In genomic region chr9:123537809-123538208, GRCh38 we compare ENCODE assay signal across 26 cellular contexts.
"Had no signal": no experiment of that assay in that cellular context is flagged by ENCODE, and none has a peak within 500 bp of the region (broad histone marks: within the 10 kb centered on the region; RNA-seq: fewer than 3 reads in every experiment).

No MANE protein-coding gene starts in this region.

- H3K27me3 ChIP-seq: foreskin keratinocyte, vagina had no signal

- H3K27ac Mint-ChIP-seq: activated CD4-positive, alpha-beta memory T cell treated with anti-CD3 and anti-CD28 coated beads for 36 hours; activated naive CD4-positive, alpha-beta T cell treated with anti-CD3 and anti-CD28 coated beads, Interleukin-2, amount 50 U/mL, for 24 hours; activated naive CD8-positive, alpha-beta T cell treated with anti-CD3 and anti-CD28 coated beads, Interleukin-2, amount 50 U/mL, for 24 hours; activated T-cell treated with anti-CD3 and anti-CD28 coated beads, Interleukin-2, amount 50 U/mL, for 24 hours; activated T-helper 17 cell treated with anti-CD3 and anti-CD28 coated beads, Interleukin-2, amount 50 U/mL, for 72 hours; nephron; progenitor cell of endocrine pancreas; stimulated activated naive CD8-positive, alpha-beta T cell treated with anti-CD3 and anti-CD28 coated beads, Interleukin-15, Interleukin-2, amounts not matched to agents 100 ng/mL and 50 ng/mL, for 24 hours; type B pancreatic cell had no signal

- H3K4me1 ChIP-seq: foreskin keratinocyte, vagina had no signal

- H3K27ac ChIP-seq: foreskin keratinocyte, left ventricle myocardium inferior, skin epidermis, vagina, WERI-Rb-1 had no signal

- H3K36me3 Mint-ChIP-seq: type B pancreatic cell had no signal

- H3K4me3 Mint-ChIP-seq: activated CD4-positive, alpha-beta memory T cell treated with anti-CD3 and anti-CD28 coated beads for 36 hours; activated naive CD4-positive, alpha-beta T cell treated with anti-CD3 and anti-CD28 coated beads, Interleukin-2, amount 50 U/mL, for 24 hours; activated naive CD8-positive, alpha-beta T cell treated with anti-CD3 and anti-CD28 coated beads, Interleukin-2, amount 50 U/mL, for 24 hours; activated T-cell treated with anti-CD3 and anti-CD28 coated beads, Interleukin-2, amount 50 U/mL, for 24 hours; activated T-helper 17 cell treated with anti-CD3 and anti-CD28 coated beads, Interleukin-2, amount 50 U/mL, for 72 hours; nephron; stimulated activated naive CD8-positive, alpha-beta T cell treated with anti-CD3 and anti-CD28 coated beads, Interleukin-15, Interleukin-2, amounts not matched to agents 100 ng/mL and 50 ng/mL, for 24 hours; type B pancreatic cell had no signal

- ATAC-seq: activated CD4-positive, CD25-positive, alpha-beta regulatory T cell treated with anti-CD3 and anti-CD28 coated beads, Interleukin-2, amount 50 U/mL, for 24 hours; activated naive CD8-positive, alpha-beta T cell treated with anti-CD3 and anti-CD28 coated beads, Interleukin-2, amount 50 U/mL, for 24 hours; activated T-helper 17 cell treated with anti-CD3 and anti-CD28 coated beads, Interleukin-2, amount 50 U/mL, for 72 hours; esophagus mucosa; foreskin keratinocyte; sciatic nerve had no signal

- H3K4me3 ChIP-seq: left ventricle myocardium inferior, skin epidermis, vagina had no signal

- H3K9me3 ChIP-seq: left ventricle myocardium inferior, vagina had no signal

- H3K36me3 ChIP-seq: vagina, WERI-Rb-1 had no signal

- DNase-seq: activated CD4-positive, alpha-beta memory T cell treated with anti-CD3 and anti-CD28 coated beads for 36 hours; activated CD4-positive, alpha-beta T cell treated with anti-CD3 and anti-CD28 coated beads for 48 hours; activated CD8-positive, alpha-beta memory T cell treated with anti-CD3 and anti-CD28 coated beads, Interleukin-2, amount 50 U/mL, for 48 hours; activated gamma-delta T cell treated with Interleukin-2 at 50 U/mL for 16 hours; activated naive CD8-positive, alpha-beta T cell treated with anti-CD3 and anti-CD28 coated beads, Interleukin-2, amount 50 U/mL, for 24 hours; activated T-cell treated with anti-CD3 and anti-CD28 coated beads, Interleukin-2, amount 50 U/mL, for 24 hours; amygdala; central memory CD4-positive, alpha-beta T cell; foreskin keratinocyte; left ventricle myocardium inferior; stimulated activated CD4-positive, alpha-beta T cell treated with anti-CD3 and anti-CD28 coated beads, Interleukin-12 subunit alpha, Interleukin-12 subunit beta, amount 100 ng/mL, for 4 hours; stimulated activated CD4-positive, alpha-beta T cell treated with anti-CD3 and anti-CD28 coated beads, Interleukin-4, amount 100 ng/mL, for 1 hour; substantia nigra; T-helper 9 cell; WERI-Rb-1 had no signal

- H3K27me3 Mint-ChIP-seq: activated CD4-positive, alpha-beta memory T cell treated with anti-CD3 and anti-CD28 coated beads for 36 hours; activated naive CD4-positive, alpha-beta T cell treated with anti-CD3 and anti-CD28 coated beads, Interleukin-2, amount 50 U/mL, for 24 hours; activated naive CD8-positive, alpha-beta T cell treated with anti-CD3 and anti-CD28 coated beads, Interleukin-2, amount 50 U/mL, for 24 hours; activated T-cell treated with anti-CD3 and anti-CD28 coated beads, Interleukin-2, amount 50 U/mL, for 24 hours; activated T-helper 17 cell treated with anti-CD3 and anti-CD28 coated beads, Interleukin-2, amount 50 U/mL, for 72 hours; stimulated activated naive CD8-positive, alpha-beta T cell treated with anti-CD3 and anti-CD28 coated beads, Interleukin-15, Interleukin-2, amounts not matched to agents 100 ng/mL and 50 ng/mL, for 24 hours had no signal
